24 cellular contexts compared by ENCODE assay signal in the genomic region with DNA sequence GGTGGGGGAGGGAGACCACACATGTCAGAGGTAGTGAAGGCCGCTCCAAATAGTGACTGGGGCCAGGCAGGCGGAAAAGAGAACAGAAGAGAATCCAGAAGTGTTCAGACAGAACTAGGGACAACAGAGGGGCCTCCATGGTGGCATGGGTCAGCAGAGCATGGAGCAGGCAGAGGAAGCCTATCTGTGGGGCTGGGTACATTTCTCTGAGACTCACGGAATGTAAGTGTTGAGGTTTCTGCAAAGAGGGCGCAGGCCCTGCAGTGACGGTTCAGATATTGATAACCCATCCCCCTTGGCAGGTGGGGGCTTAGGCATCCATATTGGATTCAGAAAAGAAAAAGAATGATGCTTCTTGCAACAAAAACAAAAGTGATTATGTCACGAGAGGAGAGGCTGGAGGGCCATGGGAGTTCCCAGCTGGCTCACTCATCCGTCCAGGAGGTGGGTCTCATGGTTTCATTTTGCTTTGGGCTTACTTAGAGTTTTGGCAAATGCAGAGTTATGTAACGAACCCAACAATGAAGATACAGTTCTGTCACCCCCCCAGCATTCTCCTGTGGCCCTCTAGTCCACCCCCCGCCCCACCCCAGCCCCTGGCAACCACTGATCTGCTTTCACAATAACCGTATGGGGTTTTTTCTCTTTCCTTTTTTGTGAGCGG. TPM values are rescaled to one million over a fixed set of nuclear protein-coding genes. Genes with fewer than 3 reads are reported as not detected.
DNase-seq lines count a peak whose midpoint lies in the region; ATAC-seq and TF ChIP-seq lines count a peak whose summit lies in the region.
"Had no signal": no experiment of that assay in that cellular context is flagged by ENCODE, and none has a peak within 500 bp of the region (broad histone marks: within the 10 kb centered on the region; RNA-seq: fewer than 3 reads in every experiment).

No MANE protein-coding gene starts in this region.

- no peak overlapping the region for H3T11ph ChIP-seq in H9 (ENCODE audit: low read length)

- H3K4me1 ChIP-seq in BLaER1: peaks cover 89% of the 10 kb centered on the region
- peaks cover 4% of the 10 kb centered on the region; the same call in 1 of the 2 replicates for H3K4me1 ChIP-seq in H9 (ENCODE audit: insufficient read depth, low read length)

- TF ChIP-seq CTCF in H9 (conservative IDR thresholded peaks at IDR 0.05) (no peak), endothelial cell (IDR thresholded peaks at IDR 0.05; ENCODE audit: unreplicated experiment) (no peak), neural crest cell (conservative IDR thresholded peaks at IDR 0.05) (no peak)

- H2BK20ac ChIP-seq in H9 (ENCODE audit: low read depth, low read length, poor library complexity, severe bottlenecking): no peak overlapping the region

- H4K20me1 ChIP-seq in BLaER1 (peaks cover 25% of the 10 kb centered on the region; the same call in 1 of the 2 replicates), H9 (ENCODE audit: control insufficient read depth, insufficient read depth, insufficient read length) (no peaks in the 10 kb centered on the region)

- H2BK15ac ChIP-seq in H9 (ENCODE audit: low read depth, low read length): no peak overlapping the region

- H3K79me1 ChIP-seq in H9 (ENCODE audit: insufficient read depth, low read depth, low read length, poor library complexity, severe bottlenecking): no peaks in the 10 kb centered on the region

- no peak overlapping the region for H3K27ac ChIP-seq in BLaER1
- peak overlapping the region; percentile 63 for H3K27ac ChIP-seq in H9 (ENCODE audit: insufficient read length, low read depth, low read length)
- H3K27ac ChIP-seq: foreskin keratinocyte, hepatocyte had no signal

- H3K79me2 ChIP-seq in H9 (ENCODE audit: insufficient read depth, low read length): no peaks in the 10 kb centered on the region
- H3K79me2 ChIP-seq: hepatocyte had no signal

- H3K23ac ChIP-seq in H9 (ENCODE audit: insufficient read length, low read depth, low read length): no peak overlapping the region

- peak overlapping the region; percentile 99; the same call in 1 of the 2 replicates for H3K4me2 ChIP-seq in BLaER1
- H3K4me2 ChIP-seq in H9 (ENCODE audit: insufficient read depth, insufficient read length, low read length): no peak overlapping the region
- H3K4me2 ChIP-seq: hepatocyte had no signal

- H3K27ac Mint-ChIP-seq in H9 (peak overlapping the region; percentile 93 to 99 (median 98)), endothelial cell (ENCODE audit: unreplicated experiment) (peak overlapping the region; percentile 96), neural crest cell (ENCODE audit: unreplicated experiment) (peak overlapping the region; percentile 68)
- H3K27ac Mint-ChIP-seq: activated naive CD4-positive, alpha-beta T cell treated with anti-CD3 and anti-CD28 coated beads for 36 hours; CD4-positive, CD25-positive, alpha-beta regulatory T cell; naive thymus-derived CD4-positive, alpha-beta T cell; T-cell had no signal

- DNase-seq in H9 (no peak), endothelial cell (ENCODE audit: low spot score) (no peak), neural crest cell (ENCODE audit: low read depth, low spot score) (no peak)
- no peak for DNase-seq in activated CD4-positive, alpha-beta T cell treated with anti-CD3 and anti-CD28 coated beads, Interleukin-2, amount 50 U/mL, for 48 hours
- DNase-seq in effector CD4-positive, alpha-beta T cell: no peak
- DNase-seq: activated naive CD4-positive, alpha-beta T cell treated with anti-CD3 and anti-CD28 coated beads for 36 hours; activated T-cell treated with anti-CD3 and anti-CD28 coated beads, Interleukin-2, amount 50 U/mL, for 4 hours; anterior cingulate cortex; caudate nucleus; CD4-positive, CD25-positive, alpha-beta regulatory T cell; DMS 273 treated with DMSO at 0.1 percent for 48 hours; foreskin keratinocyte; Kasumi-1; kidney; naive thymus-derived CD4-positive, alpha-beta T cell; NCI-H1105; NCI-H2029 treated with DMSO at 0.1 percent for 48 hours; NCI-H226; NCI-H82; stimulated activated CD8-positive, alpha-beta memory T cell treated with anti-CD3 and anti-CD28 coated beads, Interleukin-4, amount 100 ng/mL, for 48 hours; T-cell had no signal

- H3K23me2 ChIP-seq in H9 (ENCODE audit: insufficient read length, low read depth, low read length, poor library complexity, severe bottlenecking): peaks cover 2% of the 10 kb centered on the region

- no peak overlapping the region; the same call in 1 of the 2 replicates for H3K4ac ChIP-seq in H9 (ENCODE audit: low read depth, low read length)

- H3K4me3 ChIP-seq in BLaER1: no peak overlapping the region
- H3K4me3 ChIP-seq: hepatocyte had no signal

- H3K4me1 Mint-ChIP-seq in H9: peaks cover 51 to 63% of the 10 kb centered on the region in 2 experiments
- H3K4me1 Mint-ChIP-seq in endothelial cell (ENCODE audit: unreplicated experiment): peaks cover 60% of the 10 kb centered on the region
- peaks cover 12% of the 10 kb centered on the region for H3K4me1 Mint-ChIP-seq in neural crest cell

- no peaks in the 10 kb centered on the region for H3K27me3 Mint-ChIP-seq in H9 (ENCODE audit: low read depth)
- peaks cover 27% of the 10 kb centered on the region for H3K27me3 Mint-ChIP-seq in endothelial cell (ENCODE audit: unreplicated experiment)
- H3K27me3 Mint-ChIP-seq in neural crest cell (ENCODE audit: low read depth): no peaks in the 10 kb centered on the region
- H3K27me3 Mint-ChIP-seq: CD4-positive, CD25-positive, alpha-beta regulatory T cell; T-cell had no signal

- peak overlapping the region in 1 of 2 experiments; percentile 22; a peak in 1 of 5 replicates for H3K4me3 Mint-ChIP-seq in H9
- H3K4me3 Mint-ChIP-seq in endothelial cell (ENCODE audit: unreplicated experiment): peak overlapping the region; percentile 77
- peak overlapping the region; percentile 31 for H3K4me3 Mint-ChIP-seq in neural crest cell
- H3K4me3 Mint-ChIP-seq: activated naive CD4-positive, alpha-beta T cell treated with anti-CD3 and anti-CD28 coated beads for 36 hours; activated T-cell treated with anti-CD3 and anti-CD28 coated beads, Interleukin-2, amount 50 U/mL, for 4 hours; CD4-positive, CD25-positive, alpha-beta regulatory T cell; T-cell had no signal

- H3K9me3 ChIP-seq in BLaER1 (no peaks in the 10 kb centered on the region), H9 (ENCODE audit: control insufficient read depth, low read depth, low read length) (no peaks in the 10 kb centered on the region)

- no peak overlapping the region for H2BK12ac ChIP-seq in H9 (ENCODE audit: insufficient read length, low read depth, low read length)

- H3K18ac ChIP-seq in H9 (ENCODE audit: insufficient read length, low read depth, low read length): no peak overlapping the region

- H3K9ac ChIP-seq in BLaER1 (no peak overlapping the region), H9 (ENCODE audit: extremely low read depth, insufficient read length, low read length) (no peak overlapping the region)

- no peak overlapping the region for H2BK5ac ChIP-seq in H9 (ENCODE audit: insufficient read length, low read length)

- H3K36me3 Mint-ChIP-seq in H9 (ENCODE audit: insufficient read depth in 1 of 3, low read depth in 3 of 3): peaks cover 8 to 42% (median 18%) of the 10 kb centered on the region in 3 experiments; a peak in 6 of 7 replicates
- peaks cover 17% of the 10 kb centered on the region for H3K36me3 Mint-ChIP-seq in endothelial cell (ENCODE audit: low read depth, unreplicated experiment)
- H3K36me3 Mint-ChIP-seq in neural crest cell (ENCODE audit: low read depth): no peaks in the 10 kb centered on the region
- H3K36me3 Mint-ChIP-seq: CD4-positive, CD25-positive, alpha-beta regulatory T cell; naive thymus-derived CD4-positive, alpha-beta T cell; T-cell had no signal

- peaks cover 21% of the 10 kb centered on the region; the same call in 1 of the 2 replicates for H3K36me3 ChIP-seq in BLaER1

- H3K14ac ChIP-seq in H9 (ENCODE audit: insufficient read depth, low read length): no peak overlapping the region

- H4K91ac ChIP-seq in H9 (ENCODE audit: insufficient read length, low read depth, low read length): peak overlapping the region; percentile 10

- H4K8ac ChIP-seq in H9 (replicated peaks; ENCODE audit: insufficient read length, low read depth, low read length): no peak overlapping the region

- H3K9me3 Mint-ChIP-seq in H9 (no peaks in the 10 kb centered on the region), endothelial cell (ENCODE audit: unreplicated experiment) (no peaks in the 10 kb centered on the region), neural crest cell (no peaks in the 10 kb centered on the region)
- H3K9me3 Mint-ChIP-seq: activated naive CD4-positive, alpha-beta T cell treated with anti-CD3 and anti-CD28 coated beads for 36 hours; activated T-cell treated with anti-CD3 and anti-CD28 coated beads, Interleukin-2, amount 50 U/mL, for 4 hours; CD4-positive, CD25-positive, alpha-beta regulatory T cell; naive thymus-derived CD4-positive, alpha-beta T cell; T-cell had no signal

- no peak overlapping the region for H2AFZ ChIP-seq in H9 (ENCODE audit: low read length)
- H2AFZ ChIP-seq: hepatocyte had no signal

- H2AK5ac ChIP-seq in H9 (ENCODE audit: insufficient read length, low read length): no peak overlapping the region

- WGBS in H9 (ENCODE audit: extremely low coverage, insufficient read length, low lambda C conversion rate): no CpG with 5 or more reads among the region's 11 CpGs

- H4K5ac ChIP-seq in H9 (ENCODE audit: insufficient read length, low read depth, low read length): no peak overlapping the region

- no peak overlapping the region for H3K56ac ChIP-seq in H9 (ENCODE audit: insufficient read length, low read depth, low read length)

- ATAC-seq in GM18858 (IDR thresholded peaks at IDR 0.05; ENCODE audit: unreplicated experiment): no peak
- ATAC-seq: activated T-cell treated with anti-CD3 and anti-CD28 coated beads, Interleukin-2, amount 50 U/mL, for 4 hours; foreskin keratinocyte; naive thymus-derived CD4-positive, alpha-beta T cell; T-cell had no signal

- H2BK120ac ChIP-seq in H9 (ENCODE audit: low read depth, low read length, poor library complexity, severe bottlenecking): no peak overlapping the region

- no peaks in the 10 kb centered on the region for H3K27me3 ChIP-seq in BLaER1
- H3K27me3 ChIP-seq in H9 (ENCODE audit: insufficient read depth, low read length): no peaks in the 10 kb centered on the region
- H3K27me3 ChIP-seq: foreskin keratinocyte, hepatocyte had no signal

RNA-seq across cellular contexts. Expression of gene RMND5B, which starts 5.4 kb away (rescaled TPM):
- total RNA-seq in H9 (2021) (81.3 and 86.4 TPM in 2 replicates), endothelial cell (ENCODE audit: unreplicated experiment) (70.4 TPM), neural crest cell (42.4 and 43.5 TPM in 2 replicates)

RNA-seq across cellular contexts. Expression of gene N4BP3, which starts 12.1 kb away (rescaled TPM):
- total RNA-seq in H9 (2021): 32.1 and 32.4 TPM in 2 replicates
- total RNA-seq in endothelial cell (ENCODE audit: unreplicated experiment): 107 TPM
- 1.3 and 1.4 TPM in 2 replicates for total RNA-seq in neural crest cell

RNA-seq across cellular contexts. Expression of gene NHP2, which starts 28.3 kb away (rescaled TPM):
- total RNA-seq in H9 (2021) (232 and 240 TPM in 2 replicates), endothelial cell (ENCODE audit: unreplicated experiment) (84.7 TPM), neural crest cell (169 and 174 TPM in 2 replicates)

Comparison
In these comparisons a context has a peak if more than half of its experiments do, and no peak if none do; other contexts are left out.
1. RNA of gene N4BP3, which starts 12.1 kb away (total RNA-seq): 107 TPM in endothelial cell (single experiment) and 32.1 to 32.4 TPM in H9; 1.3 to 1.4 TPM in neural crest cell; every median in the first group is over 10 times any median in the second.
2. Peak in every context shown above with its lines, with median percentiles within 50 percentile points of each other: H3K27ac Mint-ChIP-seq.